ENCODE assay signal across 22 cellular contexts in genomic region chr18:7740815-7741214, GRCh38.
A peak's percentile ranks its signal among the peaks of the same experiment; 100 is the strongest.
DNase-seq lines count a peak whose midpoint lies in the region; ATAC-seq and TF ChIP-seq lines count a peak whose summit lies in the region.
"Had no signal": no experiment of that assay in that cellular context is flagged by ENCODE, and none has a peak within 500 bp of the region (broad histone marks: within the 10 kb centered on the region; RNA-seq: fewer than 3 reads in every experiment).

No MANE protein-coding gene starts in this region.

- no peaks in the 10 kb centered on the region for H3K27me3 ChIP-seq in heart right ventricle
- no peaks in the 10 kb centered on the region for H3K27me3 ChIP-seq in left ventricle myocardium inferior (ENCODE audit: low read depth)
- no peaks in the 10 kb centered on the region for H3K27me3 ChIP-seq in osteoblast (ENCODE audit: insufficient read depth, low read length)
- H3K27me3 ChIP-seq: pancreas had no signal

- H2AFZ ChIP-seq in osteoblast (ENCODE audit: low read length): no peak overlapping the region

- ATAC-seq in heart right ventricle (peak in 3 of 8 donors; percentile 12 to 48 (median 25)), Right ventricle myocardium inferior (no peak), HG03354 (IDR thresholded peaks at IDR 0.05; ENCODE audit: poor library complexity, severe bottlenecking, unreplicated experiment) (no peak)
- ATAC-seq in activated CD8-positive, alpha-beta T cell treated with anti-CD3 and anti-CD28 coated beads for 36 hours: no peak
- ATAC-seq: pancreas had no signal

- intact Hi-C loops in heart right ventricle (cut with DNase I): loop anchor here in 3 of 10 donors (5.0 to 10.0 kb wide), 3 partner anchors 124 to 404 kb away; no protein-coding TSS in a partner anchor
- intact Hi-C loops in Right ventricle myocardium inferior (cut with DNase I): no loop called here
- intact Hi-C loops in left ventricle myocardium inferior (cut with micrococcal nuclease): no loop called here
- intact Hi-C loops in activated CD8-positive, alpha-beta T cell treated with anti-CD3 and anti-CD28 coated beads for 36 hours (cut with micrococcal nuclease): no loop called here

- no peaks in the 10 kb centered on the region for H3K36me3 Mint-ChIP-seq in activated CD8-positive, alpha-beta T cell treated with anti-CD3 and anti-CD28 coated beads for 36 hours (ENCODE audit: low read depth)
- H3K36me3 Mint-ChIP-seq: activated naive CD8-positive, alpha-beta T cell treated with anti-CD3 and anti-CD28 coated beads, Interleukin-2, amount 10 ng/mL, durations not matched to agents 7 days and 5 days had no signal

- H3K36me3 ChIP-seq in heart right ventricle (no peaks in the 10 kb centered on the region), left ventricle myocardium inferior (no peaks in the 10 kb centered on the region), osteoblast (ENCODE audit: insufficient read depth, low read length) (no peaks in the 10 kb centered on the region)
- H3K36me3 ChIP-seq: pancreas had no signal

- H3K4me3 Mint-ChIP-seq in activated CD8-positive, alpha-beta T cell treated with anti-CD3 and anti-CD28 coated beads for 36 hours: no peak overlapping the region
- H3K4me3 Mint-ChIP-seq: activated naive CD8-positive, alpha-beta T cell treated with anti-CD3 and anti-CD28 coated beads, Interleukin-2, amount 10 ng/mL, durations not matched to agents 7 days and 5 days; T-helper 2 cell treated with Interferon-gamma antibody and Interleukin-4, amounts not matched to agents 5 μg/mL and 100 μg/mL, for 36 hours had no signal

- peaks cover 5% of the 10 kb centered on the region for H3K79me2 ChIP-seq in osteoblast (ENCODE audit: insufficient read depth, low read length)

- DNase-seq in heart right ventricle (no peak), Right ventricle myocardium inferior (ENCODE audit: missing footprints) (no peak), left ventricle myocardium inferior (no peak), osteoblast (ENCODE audit: insufficient read length, low spot score, missing footprints) (peak; percentile 69), ecto neural progenitor cell (ENCODE audit: low spot score) (no peak), NCI-H1105 (lab: John Stamatoyannopoulos, UW) (no peak)
- no peak for DNase-seq in activated CD8-positive, alpha-beta T cell treated with anti-CD3 and anti-CD28 coated beads for 36 hours
- DNase-seq: activated CD4-positive, CD25-positive, alpha-beta regulatory T cell; activated CD8-positive, alpha-beta memory T cell treated with anti-CD3 and anti-CD28 coated beads for 24 hours; activated naive CD8-positive, alpha-beta T cell treated with anti-CD3 and anti-CD28 coated beads, Interleukin-2, amount 10 ng/mL, durations not matched to agents 7 days and 5 days; caudate nucleus; effector CD8-positive, alpha-beta T cell; GF-D8; kidney glomerular epithelial cell; MM.1S; NCI-H1694 treated with DMSO at 0.1 percent for 48 hours; NCI-H774; pancreas; small intestine had no signal

- H3K9me3 ChIP-seq in heart right ventricle (peaks cover 0 to 8% (median 0%) of the 10 kb centered on the region in 11 donors), left ventricle myocardium inferior (replicated peaks) (peaks cover 6% of the 10 kb centered on the region), osteoblast (ENCODE audit: low read depth, low read length) (no peaks in the 10 kb centered on the region)
- H3K9me3 ChIP-seq: pancreas had no signal

- H3K9me3 Mint-ChIP-seq in activated CD8-positive, alpha-beta T cell treated with anti-CD3 and anti-CD28 coated beads for 36 hours: peaks cover 7% of the 10 kb centered on the region

- TF ChIP-seq CTCF in heart right ventricle (IDR thresholded peaks at IDR 0.05) (no peak), left ventricle myocardium inferior (IDR thresholded peaks at IDR 0.05; ENCODE audit: borderline replicate concordance) (no peak), osteoblast (IDR thresholded peaks at IDR 0.05; ENCODE audit: extremely low read depth, low read depth, low read length) (no peak)
- no peak for TF ChIP-seq CTCF in activated CD8-positive, alpha-beta T cell treated with anti-CD3 and anti-CD28 coated beads for 36 hours (IDR thresholded peaks at IDR 0.05)

- H3K27ac Mint-ChIP-seq in activated CD8-positive, alpha-beta T cell treated with anti-CD3 and anti-CD28 coated beads for 36 hours: no peak overlapping the region
- H3K27ac Mint-ChIP-seq: activated naive CD8-positive, alpha-beta T cell treated with anti-CD3 and anti-CD28 coated beads, Interleukin-2, amount 10 ng/mL, durations not matched to agents 7 days and 5 days; T-helper 2 cell treated with Interferon-gamma antibody and Interleukin-4, amounts not matched to agents 5 μg/mL and 100 μg/mL, for 36 hours had no signal

- H3K4me1 ChIP-seq in heart right ventricle: peaks cover 7 to 68% (median 51%) of the 10 kb centered on the region in 9 donors
- peaks cover 71% of the 10 kb centered on the region for H3K4me1 ChIP-seq in left ventricle myocardium inferior
- H3K4me1 ChIP-seq in osteoblast (ENCODE audit: insufficient read depth, low read length): no peaks in the 10 kb centered on the region

- H3K27ac ChIP-seq in heart right ventricle (peak overlapping the region in 9 of 10 donors; percentile 3 to 64 (median 53)), left ventricle myocardium inferior (replicated peaks) (peak overlapping the region; percentile 70), osteoblast (ENCODE audit: low read depth, low read length) (no peak overlapping the region)
- H3K27ac ChIP-seq: C4-2B, pancreas had no signal

- H3K4me3 ChIP-seq in heart right ventricle (no peak overlapping the region), left ventricle myocardium inferior (no peak overlapping the region), osteoblast (ENCODE audit: insufficient read depth, low read length) (no peak overlapping the region)
- H3K4me3 ChIP-seq: pancreas had no signal

- no peaks in the 10 kb centered on the region for H4K20me1 ChIP-seq in osteoblast (ENCODE audit: insufficient read depth, low read length)

- H3K27me3 Mint-ChIP-seq in activated CD8-positive, alpha-beta T cell treated with anti-CD3 and anti-CD28 coated beads for 36 hours: no peaks in the 10 kb centered on the region
- H3K27me3 Mint-ChIP-seq: activated naive CD8-positive, alpha-beta T cell treated with anti-CD3 and anti-CD28 coated beads, Interleukin-2, amount 10 ng/mL, durations not matched to agents 7 days and 5 days had no signal

- H3K4me2 ChIP-seq in osteoblast (ENCODE audit: insufficient read depth, low read length): no peak overlapping the region

- CTCF ChIA-PET in activated CD8-positive, alpha-beta T cell treated with anti-CD3 and anti-CD28 coated beads for 36 hours (lab: Charles Lee): no interaction called here

- POLR2A ChIA-PET in activated CD8-positive, alpha-beta T cell treated with anti-CD3 and anti-CD28 coated beads for 36 hours (lab: Charles Lee): no interaction called here

- no peaks in the 10 kb centered on the region for H3K4me1 Mint-ChIP-seq in activated CD8-positive, alpha-beta T cell treated with anti-CD3 and anti-CD28 coated beads for 36 hours (ENCODE audit: low read depth)
- H3K4me1 Mint-ChIP-seq: activated naive CD8-positive, alpha-beta T cell treated with anti-CD3 and anti-CD28 coated beads, Interleukin-2, amount 10 ng/mL, durations not matched to agents 7 days and 5 days had no signal

- WGBS in heart right ventricle, 2 donors: 39 to 41% methylated on average over 3 of the region's 3 CpGs
